8 cellular contexts compared by ENCODE assay signal in the genomic region with DNA sequence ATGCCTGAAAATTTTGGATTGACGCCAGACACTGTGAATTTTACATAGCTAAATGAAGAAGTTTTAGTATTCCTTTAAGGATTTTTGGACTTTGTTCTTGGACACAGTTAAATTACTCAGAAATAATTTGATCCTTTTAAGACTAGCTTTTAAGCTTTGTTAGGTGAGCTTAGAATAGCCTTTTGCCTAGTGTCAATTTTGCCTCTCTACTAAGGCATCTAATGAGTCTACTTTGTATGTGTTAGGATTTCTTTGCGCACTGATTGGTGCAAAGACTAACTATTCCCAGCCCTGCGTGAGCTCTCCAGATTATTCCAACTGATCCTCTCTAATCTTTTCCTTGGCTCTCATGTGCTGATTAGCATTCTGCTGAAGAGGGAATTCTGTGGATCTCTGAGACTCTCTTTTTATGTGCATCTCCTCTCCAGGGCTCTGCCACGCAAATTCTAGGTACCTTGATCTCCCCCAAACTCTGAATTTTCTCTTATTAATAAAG.
"Had no signal": no experiment of that assay in that cellular context is flagged by ENCODE, and none has a peak within 500 bp of the region (broad histone marks: within the 10 kb centered on the region; RNA-seq: fewer than 3 reads in every experiment).

No MANE protein-coding gene starts in this region.

- H3K4me3 ChIP-seq: K562 had no signal

- ATAC-seq: K562 had no signal

- DNase-seq: GOT3, H9, HCEC 1CT, IMR-90, KG1 had no signal

- H3K4me1 Mint-ChIP-seq: H9 had no signal

- FAIRE-seq: H54, HTR-8/SVneo, K562 had no signal

- H3K4me3 Mint-ChIP-seq: H9 had no signal
